12 cellular contexts compared by ENCODE assay signal in the genomic region with DNA sequence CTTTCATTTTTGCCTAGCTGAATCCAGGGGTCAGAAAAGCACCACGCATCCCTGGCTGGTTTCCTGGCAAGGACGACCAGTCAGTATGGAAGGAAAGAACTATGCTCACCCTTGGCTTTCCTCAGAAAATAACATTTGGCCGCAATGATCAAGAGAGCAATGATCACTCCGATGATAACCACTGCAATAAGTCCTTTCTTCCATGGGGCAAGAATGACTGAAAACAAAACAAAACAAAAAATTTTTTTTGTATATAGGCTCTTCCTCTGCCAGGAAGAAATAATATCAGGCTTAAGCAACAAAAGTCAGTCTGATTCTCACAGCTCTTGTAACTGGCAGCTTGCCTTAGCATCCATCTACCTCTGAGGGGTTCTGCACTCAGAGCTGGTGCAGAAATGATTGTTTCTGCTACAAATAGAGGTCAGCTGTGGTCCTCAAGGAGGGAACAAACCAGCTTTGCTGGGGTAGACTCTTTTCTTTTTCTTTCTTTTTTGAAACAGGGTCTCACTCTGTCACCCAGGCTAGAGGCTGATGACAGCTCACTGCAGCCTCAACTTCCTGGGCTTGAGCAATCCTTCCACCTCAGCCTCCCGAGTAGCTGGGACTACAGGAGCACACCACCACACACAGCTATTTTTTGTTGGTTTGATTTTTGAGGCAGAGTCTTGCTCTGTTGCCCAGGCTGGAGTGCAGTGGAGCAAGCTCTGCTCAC. TPM values are rescaled to one million over a fixed set of nuclear protein-coding genes. Genes with fewer than 3 reads are reported as not detected.
DNase-seq lines count a peak whose midpoint lies in the region; ATAC-seq, FAIRE-seq and TF ChIP-seq lines count a peak whose summit lies in the region.
"Had no signal": no experiment of that assay in that cellular context is flagged by ENCODE, and none has a peak within 500 bp of the region (broad histone marks: within the 10 kb centered on the region; RNA-seq: fewer than 3 reads in every experiment).

No MANE protein-coding gene starts in this region.

- no peaks in the 10 kb centered on the region for H3K36me3 Mint-ChIP-seq in HFFc6 (ENCODE audit: low read depth)

- H3K4me3 ChIP-seq in fibroblast of the aortic adventitia (ENCODE audit: low read depth, low read length): no peak overlapping the region
- H3K4me3 ChIP-seq: psoas muscle, thoracic aorta had no signal

- DNase-seq in GM03348 (ENCODE audit: low spot score) (peak; percentile 37), fibroblast of the aortic adventitia (ENCODE audit: low read depth) (peak; percentile 58), sciatic nerve (ENCODE audit: low spot score) (no peak), frontal cortex (ENCODE audit: low spot score in 2 of 2) (no peak), GM10266 (ENCODE audit: extremely low spot score) (no peak), HFFc6 (no peak)
- DNase-seq: activated CD8-positive, alpha-beta memory T cell treated with anti-CD3 and anti-CD28 coated beads, Interleukin-2, amount 50 U/mL, for 4 hours; SHP77 had no signal

- no peak for FAIRE-seq in frontal cortex (lab: Jason Lieb, UNC)

- TF ChIP-seq CTCF in fibroblast of the aortic adventitia (IDR thresholded peaks at IDR 0.05; ENCODE audit: insufficient read depth, low read length): no peak
- no peak for TF ChIP-seq CTCF in GM10266 (IDR thresholded peaks at IDR 0.05; ENCODE audit: control insufficient read depth, insufficient read depth, low read depth, missing control alignments)
- TF ChIP-seq CTCF in HFFc6 (IDR thresholded peaks at IDR 0.05): no peak

- peaks cover 14% of the 10 kb centered on the region for H3K27me3 Mint-ChIP-seq in HFFc6 (ENCODE audit: insufficient read depth)

- no peak overlapping the region for H3K4me3 Mint-ChIP-seq in HFFc6

- peaks cover 42% of the 10 kb centered on the region for H3K4me1 Mint-ChIP-seq in HFFc6 (ENCODE audit: low read depth)

- H3K27ac Mint-ChIP-seq in HFFc6: no peak overlapping the region

- H3K9me3 Mint-ChIP-seq in HFFc6: no peaks in the 10 kb centered on the region

- ATAC-seq in SK-N-SH treated with all-trans-retinoic acid at 6 μM for 48 hours (0 out of 3 replicates have a peak, but pooled peaks have one; percentile 5), sciatic nerve (peak; percentile 61), GM21381 (IDR thresholded peaks at IDR 0.05; ENCODE audit: unreplicated experiment) (no peak)

- intact Hi-C loops in sciatic nerve (cut with DNase I): no loop called here

TF ChIP-seq in SK-N-SH treated with all-trans-retinoic acid at 6 μM for 48 hours, 23 proteins besides CTCF, POLR2A, EP300 and RAD21:
- TF ChIP-seq ZC3H10 (CRISPR knock-in tag; IDR thresholded peaks at IDR 0.05) (no peak), PPARA (CRISPR knock-in tag; IDR thresholded peaks at IDR 0.05; ENCODE audit: borderline replicate concordance) (no peak), BACH2 (CRISPR knock-in tag; IDR thresholded peaks at IDR 0.05; ENCODE audit: borderline replicate concordance) (no peak), RARB (CRISPR knock-in tag; IDR thresholded peaks at IDR 0.05) (no peak), ZNF565 (CRISPR knock-in tag; conservative IDR thresholded peaks at IDR 0.05; ENCODE audit: low read depth) (no peak), ZFP30 (CRISPR knock-in tag; IDR thresholded peaks at IDR 0.05) (no peak), TCF4 (CRISPR knock-in tag; IDR thresholded peaks at IDR 0.05; ENCODE audit: borderline replicate concordance) (no peak), SNAI2 (CRISPR knock-in tag; IDR thresholded peaks at IDR 0.05) (no peak), CSDC2 (CRISPR knock-in tag; IDR thresholded peaks at IDR 0.05) (no peak), ZNF8 (CRISPR knock-in tag; IDR thresholded peaks at IDR 0.05) (no peak), ESRRG (CRISPR knock-in tag; IDR thresholded peaks at IDR 0.05) (no peak)
- TF ChIP-seq, protein P1, sequence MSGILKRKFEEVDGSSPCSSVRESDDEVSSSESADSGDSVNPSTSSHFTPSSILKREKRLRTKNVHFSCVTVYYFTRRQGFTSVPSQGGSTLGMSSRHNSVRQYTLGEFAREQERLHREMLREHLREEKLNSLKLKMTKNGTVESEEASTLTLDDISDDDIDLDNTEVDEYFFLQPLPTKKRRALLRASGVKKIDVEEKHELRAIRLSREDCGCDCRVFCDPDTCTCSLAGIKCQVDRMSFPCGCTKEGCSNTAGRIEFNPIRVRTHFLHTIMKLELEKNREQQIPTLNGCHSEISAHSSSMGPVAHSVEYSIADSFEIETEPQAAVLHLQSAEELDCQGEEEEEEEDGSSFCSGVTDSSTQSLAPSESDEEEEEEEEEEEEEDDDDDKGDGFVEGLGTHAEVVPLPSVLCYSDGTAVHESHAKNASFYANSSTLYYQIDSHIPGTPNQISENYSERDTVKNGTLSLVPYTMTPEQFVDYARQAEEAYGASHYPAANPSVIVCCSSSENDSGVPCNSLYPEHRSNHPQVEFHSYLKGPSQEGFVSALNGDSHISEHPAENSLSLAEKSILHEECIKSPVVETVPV (CRISPR knock-in tag; IDR thresholded peaks at IDR 0.05): no peak
- TF ChIP-seq, protein P2, sequence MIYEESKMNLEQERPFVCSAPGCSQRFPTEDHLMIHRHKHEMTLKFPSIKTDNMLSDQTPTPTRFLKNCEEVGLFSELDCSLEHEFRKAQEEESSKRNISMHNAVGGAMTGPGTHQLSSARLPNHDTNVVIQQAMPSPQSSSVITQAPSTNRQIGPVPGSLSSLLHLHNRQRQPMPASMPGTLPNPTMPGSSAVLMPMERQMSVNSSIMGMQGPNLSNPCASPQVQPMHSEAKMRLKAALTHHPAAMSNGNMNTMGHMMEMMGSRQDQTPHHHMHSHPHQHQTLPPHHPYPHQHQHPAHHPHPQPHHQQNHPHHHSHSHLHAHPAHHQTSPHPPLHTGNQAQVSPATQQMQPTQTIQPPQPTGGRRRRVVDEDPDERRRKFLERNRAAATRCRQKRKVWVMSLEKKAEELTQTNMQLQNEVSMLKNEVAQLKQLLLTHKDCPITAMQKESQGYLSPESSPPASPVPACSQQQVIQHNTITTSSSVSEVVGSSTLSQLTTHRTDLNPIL (CRISPR knock-in tag; IDR thresholded peaks at IDR 0.05; ENCODE audit: low read depth): no peak

RNA-seq across cellular contexts. Expression of gene PECAM1, which starts 35.7 kb away (rescaled TPM):
- total RNA-seq in fibroblast of the aortic adventitia (ENCODE audit: low replicate concordance) (1.2 and 7.4 TPM in 2 replicates), sciatic nerve (351 TPM), frontal cortex (6.9 TPM)
- total RNA-seq in HFFc6 (2021; fragmentation: NEBNext Ultra II Directional; extraction: Animal tissue kit (Norgen Biotek cat#: 25700)): under 1 TPM in 1 of 6 experiments, not detected in 5; 0.02 TPM

Comparison
In these comparisons a context has a peak if more than half of its experiments do, and no peak if none do; other contexts are left out.
1. DNase-seq: peak in GM03348 (single experiment) and fibroblast of the aortic adventitia (single experiment); none in sciatic nerve (single experiment), frontal cortex (0 of 2), GM10266 (single experiment) and HFFc6 (single experiment).
2. RNA of gene PECAM1, which starts 35.7 kb away (total RNA-seq): 351 TPM in sciatic nerve (single experiment); 6.9 TPM in frontal cortex (single experiment), 1.2 to 7.4 TPM in fibroblast of the aortic adventitia and 0.02 TPM in HFFc6; every median in the first group is over 10 times any median in the second.